Comparison of ENCODE assay signal across 9 cellular contexts in genomic region chr10:117543999-117544728, GRCh38. TPM values are rescaled to one million over a fixed set of nuclear protein-coding genes. Genes with fewer than 3 reads are reported as not detected.
A peak's percentile ranks its signal among the peaks of the same experiment; 100 is the strongest.
DNase-seq lines count a peak whose midpoint lies in the region; ATAC-seq and TF ChIP-seq lines count a peak whose summit lies in the region.
"Had no signal": no experiment of that assay in that cellular context is flagged by ENCODE, and none has a peak within 500 bp of the region (broad histone marks: within the 10 kb centered on the region; RNA-seq: fewer than 3 reads in every experiment).

No MANE protein-coding gene starts in this region.

- H4K20me1 ChIP-seq in SK-N-SH (ENCODE audit: insufficient read depth): no peaks in the 10 kb centered on the region

- H3K36me3 ChIP-seq in SK-N-SH (replicated peaks in 1 of 2; ENCODE audit: control insufficient read depth in 1 of 2, insufficient read depth in 2 of 2, low read length in 1 of 2) (no peaks in the 10 kb centered on the region), suprapubic skin (no peaks in the 10 kb centered on the region)

- no peaks in the 10 kb centered on the region for H3K9me2 ChIP-seq in SK-N-SH

- WGBS in SK-N-SH (ENCODE audit: low lambda C conversion rate): 3% methylated on average over 28 of the region's 42 CpGs
- WGBS in suprapubic skin: 0% methylated on average over 28 of the region's 42 CpGs

- peak overlapping the region; percentile 62; the same call in 1 of the 2 replicates for H3K4me2 ChIP-seq in SK-N-SH

- H3K27ac ChIP-seq in SK-N-SH (ENCODE audit: low read depth in 2 of 2, low read length in 1 of 2) (no peak overlapping the region), suprapubic skin (peak overlapping the region; percentile 91)

- H3F3A ChIP-seq in SK-N-SH (replicated peaks; ENCODE audit: insufficient read depth): no peaks in the 10 kb centered on the region

- ATAC-seq in SK-N-SH treated with all-trans-retinoic acid at 6 μM for 48 hours: no peak; the same call in none of the 3 replicates
- ATAC-seq in activated naive CD8-positive, alpha-beta T cell treated with anti-CD3 and anti-CD28 coated beads, Interleukin-2, amount 50 U/mL, for 24 hours: no peak
- ATAC-seq in HG03280 (IDR thresholded peaks at IDR 0.05; ENCODE audit: unreplicated experiment): no peak
- no peak for ATAC-seq in HG03139 (IDR thresholded peaks at IDR 0.05; ENCODE audit: unreplicated experiment)

- CTCF ChIA-PET in SK-N-SH (lab: Yijun Ruan, JAX): interaction anchor here (1.1 to 3.0 kb wide), 2 partner anchors 11 to 714 kb away, joined by 3 to 16 read pairs; no protein-coding TSS in a partner anchor

- H3K27me3 ChIP-seq in SK-N-SH (ENCODE audit: insufficient read depth): peaks cover 100% of the 10 kb centered on the region
- H3K27me3 ChIP-seq in suprapubic skin: peaks cover 75% of the 10 kb centered on the region

- H3K4me1 ChIP-seq in SK-N-SH (ENCODE audit: control insufficient read depth in 1 of 2, insufficient read depth in 2 of 2, low read depth in 1 of 2, low read length in 1 of 2): peaks cover 0 to 10% of the 10 kb centered on the region in 2 experiments; a peak in 2 of 4 replicates
- peaks cover 70% of the 10 kb centered on the region for H3K4me1 ChIP-seq in suprapubic skin

- no peak for TF ChIP-seq POLR2A in suprapubic skin (IDR thresholded peaks at IDR 0.05)

- POLR2A ChIA-PET in SK-N-SH (lab: Yijun Ruan, JAX): no interaction called here

- no peaks in the 10 kb centered on the region for H3K9me3 ChIP-seq in SK-N-SH
- no peaks in the 10 kb centered on the region for H3K9me3 ChIP-seq in suprapubic skin

- TF ChIP-seq RAD21 in SK-N-SH (IDR thresholded peaks at IDR 0.05; ENCODE audit: low read length): no peak

- H3K79me2 ChIP-seq in SK-N-SH (ENCODE audit: insufficient read depth): no peaks in the 10 kb centered on the region

- peak overlapping the region; percentile 68 for H3K27ac Mint-ChIP-seq in activated naive CD8-positive, alpha-beta T cell treated with anti-CD3 and anti-CD28 coated beads, Interleukin-2, amount 50 U/mL, for 24 hours

- peak overlapping the region; percentile 51 for H3K4me3 Mint-ChIP-seq in activated naive CD8-positive, alpha-beta T cell treated with anti-CD3 and anti-CD28 coated beads, Interleukin-2, amount 50 U/mL, for 24 hours

- no peak for TF ChIP-seq EP300 in SK-N-SH (IDR thresholded peaks at IDR 0.05; ENCODE audit: borderline replicate concordance in 1 of 2, low read depth in 1 of 2, low read length in 1 of 2)
- TF ChIP-seq EP300 in suprapubic skin (IDR thresholded peaks at IDR 0.05): no peak

- peak overlapping the region in 1 of 2 experiments; percentile 32; a peak in 1 of 4 replicates for H3K4me3 ChIP-seq in SK-N-SH (ENCODE audit: low read depth in 2 of 2, low read length in 1 of 2)
- H3K4me3 ChIP-seq in suprapubic skin: peak overlapping the region; percentile 81

- H3K9me3 Mint-ChIP-seq in activated naive CD8-positive, alpha-beta T cell treated with anti-CD3 and anti-CD28 coated beads, Interleukin-2, amount 50 U/mL, for 24 hours: no peaks in the 10 kb centered on the region

- H3K4me1 Mint-ChIP-seq in activated naive CD8-positive, alpha-beta T cell treated with anti-CD3 and anti-CD28 coated beads, Interleukin-2, amount 50 U/mL, for 24 hours: peaks cover 31% of the 10 kb centered on the region

- H3K9ac ChIP-seq in SK-N-SH: no peak overlapping the region

- peaks cover 2% of the 10 kb centered on the region for H3K36me3 Mint-ChIP-seq in activated naive CD8-positive, alpha-beta T cell treated with anti-CD3 and anti-CD28 coated beads, Interleukin-2, amount 50 U/mL, for 24 hours (ENCODE audit: low read depth)

- peaks cover 88% of the 10 kb centered on the region for H3K27me3 Mint-ChIP-seq in activated naive CD8-positive, alpha-beta T cell treated with anti-CD3 and anti-CD28 coated beads, Interleukin-2, amount 50 U/mL, for 24 hours

- DNase-seq in SK-N-SH: no peak
- DNase-seq in activated naive CD8-positive, alpha-beta T cell treated with anti-CD3 and anti-CD28 coated beads, Interleukin-2, amount 50 U/mL, for 24 hours: no peak
- peak; percentile 29 for DNase-seq in kidney glomerular epithelial cell (lab: John Stamatoyannopoulos, UW)
- peak; percentile 60 to 69 for DNase-seq in suprapubic skin (ENCODE audit: low spot score in 2 of 2)
- DNase-seq in OCI-M2 (lab: John Stamatoyannopoulos, UW; ENCODE audit: unreplicated experiment): no peak

- TF ChIP-seq CTCF in SK-N-SH (IDR thresholded peaks at IDR 0.05) (no peak), suprapubic skin (IDR thresholded peaks at IDR 0.05) (no peak)

- H2AFZ ChIP-seq in SK-N-SH (ENCODE audit: low read depth): peak overlapping the region; percentile 68; the same call in 1 of the 2 replicates

TF ChIP-seq in SK-N-SH, 30 proteins besides CTCF, POLR2A, EP300 and RAD21:
- TF ChIP-seq EZH2phosphoT487 (IDR thresholded peaks at IDR 0.05; ENCODE audit: borderline replicate concordance, low read depth) (peak; percentile 3; the same call in 1 of the 2 replicates), MXI1 (IDR thresholded peaks at IDR 0.05; ENCODE audit: low read depth, low read length) (no peak)

TF ChIP-seq in SK-N-SH treated with all-trans-retinoic acid at 6 μM for 48 hours, 23 proteins besides CTCF, POLR2A, EP300 and RAD21:
- TF ChIP-seq TCF4 (CRISPR knock-in tag; IDR thresholded peaks at IDR 0.05; ENCODE audit: borderline replicate concordance) (no peak), GLIS3 (CRISPR knock-in tag; IDR thresholded peaks at IDR 0.05) (no peak), ZNF70 (CRISPR knock-in tag; IDR thresholded peaks at IDR 0.05) (no peak), ZFP30 (CRISPR knock-in tag; IDR thresholded peaks at IDR 0.05) (no peak), ZC3H10 (CRISPR knock-in tag; IDR thresholded peaks at IDR 0.05) (no peak), ESRRG (CRISPR knock-in tag; IDR thresholded peaks at IDR 0.05) (no peak)
- TF ChIP-seq, protein P1, sequence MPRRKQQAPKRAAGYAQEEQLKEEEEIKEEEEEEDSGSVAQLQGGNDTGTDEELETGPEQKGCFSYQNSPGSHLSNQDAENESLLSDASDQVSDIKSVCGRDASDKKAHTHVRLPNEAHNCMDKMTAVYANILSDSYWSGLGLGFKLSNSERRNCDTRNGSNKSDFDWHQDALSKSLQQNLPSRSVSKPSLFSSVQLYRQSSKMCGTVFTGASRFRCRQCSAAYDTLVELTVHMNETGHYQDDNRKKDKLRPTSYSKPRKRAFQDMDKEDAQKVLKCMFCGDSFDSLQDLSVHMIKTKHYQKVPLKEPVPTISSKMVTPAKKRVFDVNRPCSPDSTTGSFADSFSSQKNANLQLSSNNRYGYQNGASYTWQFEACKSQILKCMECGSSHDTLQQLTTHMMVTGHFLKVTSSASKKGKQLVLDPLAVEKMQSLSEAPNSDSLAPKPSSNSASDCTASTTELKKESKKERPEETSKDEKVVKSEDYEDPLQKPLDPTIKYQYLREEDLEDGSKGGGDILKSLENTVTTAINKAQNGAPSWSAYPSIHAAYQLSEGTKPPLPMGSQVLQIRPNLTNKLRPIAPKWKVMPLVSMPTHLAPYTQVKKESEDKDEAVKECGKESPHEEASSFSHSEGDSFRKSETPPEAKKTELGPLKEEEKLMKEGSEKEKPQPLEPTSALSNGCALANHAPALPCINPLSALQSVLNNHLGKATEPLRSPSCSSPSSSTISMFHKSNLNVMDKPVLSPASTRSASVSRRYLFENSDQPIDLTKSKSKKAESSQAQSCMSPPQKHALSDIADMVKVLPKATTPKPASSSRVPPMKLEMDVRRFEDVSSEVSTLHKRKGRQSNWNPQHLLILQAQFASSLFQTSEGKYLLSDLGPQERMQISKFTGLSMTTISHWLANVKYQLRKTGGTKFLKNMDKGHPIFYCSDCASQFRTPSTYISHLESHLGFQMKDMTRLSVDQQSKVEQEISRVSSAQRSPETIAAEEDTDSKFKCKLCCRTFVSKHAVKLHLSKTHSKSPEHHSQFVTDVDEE (CRISPR knock-in tag; IDR thresholded peaks at IDR 0.05): no peak
- TF ChIP-seq, protein P2, sequence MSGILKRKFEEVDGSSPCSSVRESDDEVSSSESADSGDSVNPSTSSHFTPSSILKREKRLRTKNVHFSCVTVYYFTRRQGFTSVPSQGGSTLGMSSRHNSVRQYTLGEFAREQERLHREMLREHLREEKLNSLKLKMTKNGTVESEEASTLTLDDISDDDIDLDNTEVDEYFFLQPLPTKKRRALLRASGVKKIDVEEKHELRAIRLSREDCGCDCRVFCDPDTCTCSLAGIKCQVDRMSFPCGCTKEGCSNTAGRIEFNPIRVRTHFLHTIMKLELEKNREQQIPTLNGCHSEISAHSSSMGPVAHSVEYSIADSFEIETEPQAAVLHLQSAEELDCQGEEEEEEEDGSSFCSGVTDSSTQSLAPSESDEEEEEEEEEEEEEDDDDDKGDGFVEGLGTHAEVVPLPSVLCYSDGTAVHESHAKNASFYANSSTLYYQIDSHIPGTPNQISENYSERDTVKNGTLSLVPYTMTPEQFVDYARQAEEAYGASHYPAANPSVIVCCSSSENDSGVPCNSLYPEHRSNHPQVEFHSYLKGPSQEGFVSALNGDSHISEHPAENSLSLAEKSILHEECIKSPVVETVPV (CRISPR knock-in tag; IDR thresholded peaks at IDR 0.05): no peak

RNA-seq across cellular contexts. Expression of gene EMX2, which starts 1.6 kb away (rescaled TPM):
- not detected in 2 replicates for polyA plus RNA-seq in SK-N-SH (2012; rRNA removed)
- not detected in 2 replicates for polyA plus RNA-seq in SK-N-SH (2012; cell fraction: cytosol; rRNA removed)
- not detected in 2 replicates for polyA plus RNA-seq in SK-N-SH (2012; cell fraction: nucleus; rRNA removed)
- total RNA-seq in suprapubic skin: 1 to 10 TPM; 2.0 to 9.7 (median 2.5) TPM
- total RNA-seq: pulmonary artery endothelial cell had no signal

Comparison
In these comparisons a context has a peak if more than half of its experiments do, and no peak if none do; other contexts are left out.
1. DNase-seq: peak in kidney glomerular epithelial cell (single experiment) and suprapubic skin (2 of 2); none in SK-N-SH (single experiment), activated naive CD8-positive, alpha-beta T cell treated with anti-CD3 and anti-CD28 coated beads, Interleukin-2, amount 50 U/mL, for 24 hours (single experiment) and OCI-M2 (single experiment).